In the genomic region with DNA sequence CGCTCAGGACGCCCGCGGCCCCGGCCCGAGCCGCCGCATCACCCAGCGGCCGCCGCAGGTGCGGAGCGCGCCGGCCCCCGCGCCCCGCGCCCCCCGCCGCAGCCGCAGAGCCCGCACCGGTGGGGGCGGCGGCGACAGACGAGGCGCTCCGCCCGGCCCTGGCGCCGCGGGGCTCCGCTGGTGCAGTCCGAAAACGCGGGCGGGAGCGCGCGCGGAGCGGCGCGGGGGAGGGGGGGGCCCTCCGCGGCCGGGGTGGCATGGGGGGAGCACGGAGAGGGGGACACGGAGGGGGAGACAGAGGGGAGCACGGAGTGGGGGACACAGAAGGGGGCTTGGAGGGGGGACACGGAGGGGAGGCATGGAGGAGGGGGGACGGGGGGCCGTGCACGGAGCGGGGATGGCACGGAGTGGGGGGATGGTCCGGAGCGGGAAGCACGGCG, we compare ENCODE assay signal across 11 cellular contexts. TPM values are rescaled to one million over a fixed set of nuclear protein-coding genes. Genes with fewer than 3 reads are reported as not detected.
A peak's percentile ranks its signal among the peaks of the same experiment; 100 is the strongest.
DNase-seq lines count a peak whose midpoint lies in the region; ATAC-seq, FAIRE-seq and TF ChIP-seq lines count a peak whose summit lies in the region.
"Had no signal": no experiment of that assay in that cellular context is flagged by ENCODE, and none has a peak within 500 bp of the region (broad histone marks: within the 10 kb centered on the region; RNA-seq: fewer than 3 reads in every experiment).

A gene with protein sequence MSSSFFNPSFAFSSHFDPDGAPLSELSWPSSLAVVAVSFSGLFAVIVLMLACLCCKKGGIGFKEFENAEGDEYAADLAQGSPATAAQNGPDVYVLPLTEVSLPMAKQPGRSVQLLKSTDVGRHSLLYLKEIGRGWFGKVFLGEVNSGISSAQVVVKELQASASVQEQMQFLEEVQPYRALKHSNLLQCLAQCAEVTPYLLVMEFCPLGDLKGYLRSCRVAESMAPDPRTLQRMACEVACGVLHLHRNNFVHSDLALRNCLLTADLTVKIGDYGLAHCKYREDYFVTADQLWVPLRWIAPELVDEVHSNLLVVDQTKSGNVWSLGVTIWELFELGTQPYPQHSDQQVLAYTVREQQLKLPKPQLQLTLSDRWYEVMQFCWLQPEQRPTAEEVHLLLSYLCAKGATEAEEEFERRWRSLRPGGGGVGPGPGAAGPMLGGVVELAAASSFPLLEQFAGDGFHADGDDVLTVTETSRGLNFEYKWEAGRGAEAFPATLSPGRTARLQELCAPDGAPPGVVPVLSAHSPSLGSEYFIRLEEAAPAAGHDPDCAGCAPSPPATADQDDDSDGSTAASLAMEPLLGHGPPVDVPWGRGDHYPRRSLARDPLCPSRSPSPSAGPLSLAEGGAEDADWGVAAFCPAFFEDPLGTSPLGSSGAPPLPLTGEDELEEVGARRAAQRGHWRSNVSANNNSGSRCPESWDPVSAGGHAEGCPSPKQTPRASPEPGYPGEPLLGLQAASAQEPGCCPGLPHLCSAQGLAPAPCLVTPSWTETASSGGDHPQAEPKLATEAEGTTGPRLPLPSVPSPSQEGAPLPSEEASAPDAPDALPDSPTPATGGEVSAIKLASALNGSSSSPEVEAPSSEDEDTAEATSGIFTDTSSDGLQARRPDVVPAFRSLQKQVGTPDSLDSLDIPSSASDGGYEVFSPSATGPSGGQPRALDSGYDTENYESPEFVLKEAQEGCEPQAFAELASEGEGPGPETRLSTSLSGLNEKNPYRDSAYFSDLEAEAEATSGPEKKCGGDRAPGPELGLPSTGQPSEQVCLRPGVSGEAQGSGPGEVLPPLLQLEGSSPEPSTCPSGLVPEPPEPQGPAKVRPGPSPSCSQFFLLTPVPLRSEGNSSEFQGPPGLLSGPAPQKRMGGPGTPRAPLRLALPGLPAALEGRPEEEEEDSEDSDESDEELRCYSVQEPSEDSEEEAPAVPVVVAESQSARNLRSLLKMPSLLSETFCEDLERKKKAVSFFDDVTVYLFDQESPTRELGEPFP (N-terminal part only) (minus strand): TSS at position 189 of the 440 bp plus-strand sequence. CDS start 229 bp downstream, outside the sequence.

- H3K4me3 Mint-ChIP-seq in activated T-cell treated with anti-CD3 and anti-CD28 coated beads, Interleukin-2, amount 50 U/mL, for 4 hours = peak within 1 kb of the TSS; percentile 48
- H3K4me3 Mint-ChIP-seq in natural killer cell = peak within 1 kb of the TSS; percentile 80
- H3K4me3 Mint-ChIP-seq: activated CD4-positive, alpha-beta T cell treated with anti-CD3 and anti-CD28 coated beads, Interleukin-2, amount 10 ng/mL, durations not matched to agents 24 days and 14 days had no signal

- no peak within 1 kb of the TSS for H2BK120ac ChIP-seq in H1 (replicated peaks; ENCODE audit: low read depth, low read length)

- WGBS in H1 (ENCODE audit: extremely low coverage in 1 of 2, insufficient coverage in 1 of 2, insufficient read length in 1 of 2, insufficient replicate concordance in 2 of 2, low coverage in 1 of 2, low lambda C conversion rate in 2 of 2, missing lambda C conversion rate in 1 of 2), 2 experiments = no CpG with 5 or more reads among the region's 62 CpGs

- H4K5ac ChIP-seq in H1 (ENCODE audit: insufficient read length, low read depth, low read length) = no peak within 1 kb of the TSS

- H3K18ac ChIP-seq in H1 (ENCODE audit: extremely low read depth, low read length) = no peak within 1 kb of the TSS; the same call in 1 of the 2 replicates

- peak in 1 of 2 donors; percentile 23 for ATAC-seq in activated T-cell treated with anti-CD3 and anti-CD28 coated beads, Interleukin-2, amount 50 U/mL, for 4 hours
- ATAC-seq in natural killer cell (peak in 1 of 3 donors; percentile 51), upper lobe of right lung (no peak)

- H3K4me3 ChIP-seq in H1 (ENCODE audit: extremely low read depth in 1 of 4, insufficient read depth in 2 of 4, low read depth in 3 of 4, low read length in 4 of 4) (peak within 1 kb of the TSS; percentile 40 to 55 (median 46)), upper lobe of right lung (peak within 1 kb of the TSS; percentile 14)

- H3K23me2 ChIP-seq in H1 (ENCODE audit: low read depth, low read length) = peaks cover 11% of the 10 kb centered on the region

- no peak for TF ChIP-seq RAD21 in H1 (IDR thresholded peaks at IDR 0.05 in 1 of 2, conservative IDR thresholded peaks at IDR 0.05 in 1 of 2; ENCODE audit: low read depth in 2 of 2, low read length in 2 of 2)

- H3K9ac ChIP-seq in H1 (replicated peaks in 1 of 4; ENCODE audit: extremely low read depth in 1 of 4, low read depth in 3 of 4, low read length in 3 of 4) = peak within 1 kb of the TSS in 1 of 4 experiments; percentile 29; a peak in 1 of 7 replicates

- H3K36me3 Mint-ChIP-seq in activated T-cell treated with anti-CD3 and anti-CD28 coated beads, Interleukin-2, amount 50 U/mL, for 4 hours (ENCODE audit: insufficient read depth) = no peaks in the 10 kb centered on the region
- no peaks in the 10 kb centered on the region for H3K36me3 Mint-ChIP-seq in natural killer cell

- CTCF ChIA-PET in H1 (lab: Charles Lee; ENCODE audit: partially characterized antibody) = interaction anchor here (1.3 kb wide), 1 partner anchor 35 kb away, joined by 4 read pairs; no protein-coding TSS in a partner anchor

- H2BK12ac ChIP-seq in H1 (ENCODE audit: low read depth, low read length) = no peak within 1 kb of the TSS

- no peak within 1 kb of the TSS for H2AFZ ChIP-seq in H1 (ENCODE audit: low read length)

- no peak for TF ChIP-seq EP300 in H1 (IDR thresholded peaks at IDR 0.05; ENCODE audit: borderline replicate concordance in 1 of 2, low read depth in 2 of 2, low read length in 2 of 2)

- H4K8ac ChIP-seq in H1 (ENCODE audit: extremely low read depth, insufficient read depth, low read length) = peak within 1 kb of the TSS; percentile 85

- FAIRE-seq in H1 (lab: Jason Lieb, UNC) (no peak), GM12891 (lab: Jason Lieb, UNC) (no peak)
- FAIRE-seq: colon had no signal

- peaks cover 0 to 4% of the 10 kb centered on the region in 2 experiments; a peak in 2 of 4 replicates for H3K79me2 ChIP-seq in H1 (ENCODE audit: control insufficient read depth in 1 of 2, insufficient read depth in 2 of 2, low read length in 2 of 2)

- no peaks in the 10 kb centered on the region; a peak in 1 of 8 replicates for H3K36me3 ChIP-seq in H1 (ENCODE audit: control insufficient read depth in 2 of 4, insufficient read depth in 4 of 4, low read length in 3 of 4)
- no peaks in the 10 kb centered on the region for H3K36me3 ChIP-seq in upper lobe of right lung

- H3K4me1 ChIP-seq in H1 (replicated peaks in 1 of 4; ENCODE audit: control insufficient read depth in 3 of 4, insufficient read depth in 4 of 4, low read length in 3 of 4) (peaks cover 0 to 12% (median 3%) of the 10 kb centered on the region in 4 experiments; a peak in 4 of 7 replicates), upper lobe of right lung (peaks cover 4% of the 10 kb centered on the region)

- no peaks in the 10 kb centered on the region for H3K9me3 Mint-ChIP-seq in activated T-cell treated with anti-CD3 and anti-CD28 coated beads, Interleukin-2, amount 50 U/mL, for 4 hours
- no peaks in the 10 kb centered on the region for H3K9me3 Mint-ChIP-seq in natural killer cell
- H3K9me3 Mint-ChIP-seq: activated CD4-positive, alpha-beta T cell treated with anti-CD3 and anti-CD28 coated beads, Interleukin-2, amount 10 ng/mL, durations not matched to agents 24 days and 14 days had no signal

- H3K4me1 Mint-ChIP-seq in activated T-cell treated with anti-CD3 and anti-CD28 coated beads, Interleukin-2, amount 50 U/mL, for 4 hours (ENCODE audit: low read depth) = peaks cover 7% of the 10 kb centered on the region
- peaks cover 2 to 3% of the 10 kb centered on the region in 2 donors for H3K4me1 Mint-ChIP-seq in natural killer cell
- H3K4me1 Mint-ChIP-seq: activated CD4-positive, alpha-beta T cell treated with anti-CD3 and anti-CD28 coated beads, Interleukin-2, amount 10 ng/mL, durations not matched to agents 24 days and 14 days had no signal

- no peak within 1 kb of the TSS for H3K27ac Mint-ChIP-seq in natural killer cell
- H3K27ac Mint-ChIP-seq: activated CD4-positive, alpha-beta T cell treated with anti-CD3 and anti-CD28 coated beads, Interleukin-2, amount 10 ng/mL, durations not matched to agents 24 days and 14 days had no signal

- no peaks in the 10 kb centered on the region; the same call in 1 of the 2 replicates for H3K79me1 ChIP-seq in H1 (ENCODE audit: low read depth, low read length)

- TF ChIP-seq POLR2A in H1 (IDR thresholded peaks at IDR 0.05; ENCODE audit: control extremely low read depth in 1 of 2, low read depth in 2 of 2, low read length in 2 of 2) (no peak), GM12891 (IDR thresholded peaks at IDR 0.05; ENCODE audit: low read depth, low read length) (no peak)

- H2BK20ac ChIP-seq in H1 (ENCODE audit: low read length) = no peak within 1 kb of the TSS

- TF ChIP-seq CTCF in H1 (IDR thresholded peaks at IDR 0.05; ENCODE audit: control extremely low read depth in 1 of 3, insufficient read depth in 1 of 3, low read depth in 1 of 3, low read length in 3 of 3) (no peak), natural killer cell (IDR thresholded peaks at IDR 0.05) (no peak), upper lobe of right lung (IDR thresholded peaks at IDR 0.05) (no peak)

- no peaks in the 10 kb centered on the region for H3K9me3 ChIP-seq in H1 (ENCODE audit: insufficient read depth in 2 of 2, low read depth in 1 of 2, low read length in 1 of 2)
- no peaks in the 10 kb centered on the region for H3K9me3 ChIP-seq in upper lobe of right lung

- H2BK15ac ChIP-seq in H1 (ENCODE audit: low read length) = peak within 1 kb of the TSS; percentile 46; the same call in 1 of the 2 replicates

- H3K14ac ChIP-seq in H1 (ENCODE audit: insufficient read length) = no peak within 1 kb of the TSS

- H4K91ac ChIP-seq in H1 (replicated peaks; ENCODE audit: insufficient read length, low read length) = peak within 1 kb of the TSS; percentile 40

- POLR2A ChIA-PET in H1 (lab: Charles Lee; ENCODE audit: partially characterized antibody) = no interaction called here

- H3K27me3 ChIP-seq in H1 (replicated peaks in 1 of 4; ENCODE audit: control insufficient read depth in 3 of 4, extremely low read depth in 1 of 4, insufficient read depth in 3 of 4, low read length in 3 of 4) (peaks cover 0 to 7% (median 4%) of the 10 kb centered on the region in 4 experiments; a peak in 5 of 7 replicates), upper lobe of right lung (peaks cover 15% of the 10 kb centered on the region)

- peak within 1 kb of the TSS; percentile 78 for H3K4ac ChIP-seq in H1 (replicated peaks; ENCODE audit: insufficient read length, low read depth, low read length)

- peak within 1 kb of the TSS; percentile 63 to 75; a peak in 3 of 4 replicates for H3K4me2 ChIP-seq in H1 (ENCODE audit: insufficient read depth in 1 of 2, low read depth in 2 of 2, low read length in 2 of 2)

- H3K27ac ChIP-seq in H1 (ENCODE audit: low read depth, low read length) (no peak within 1 kb of the TSS), upper lobe of right lung (no peak within 1 kb of the TSS)

- no peak within 1 kb of the TSS for H2AK5ac ChIP-seq in H1 (ENCODE audit: low read depth, low read length)

- peak within 1 kb of the TSS; percentile 24; the same call in 1 of the 2 replicates for H2BK5ac ChIP-seq in H1 (ENCODE audit: low read depth, low read length)

- DNase-seq in activated T-cell treated with anti-CD3 and anti-CD28 coated beads, Interleukin-2, amount 50 U/mL, for 4 hours = no peak
- DNase-seq in activated T-cell treated with anti-CD3 and anti-CD28 coated beads, Interleukin-2, amount 50 U/mL, for 48 hours = no peak
- DNase-seq in H1 (ENCODE audit: low read depth in 1 of 2, low spot score in 2 of 2) (no peak), natural killer cell (no peak), upper lobe of right lung (no peak), 8988T (no peak), T-helper 1 cell (no peak), GM12891 (ENCODE audit: insufficient read length, low spot score) (no peak)
- DNase-seq: activated CD4-positive, alpha-beta T cell treated with anti-CD3 and anti-CD28 coated beads, Interleukin-2, amount 10 ng/mL, durations not matched to agents 24 days and 14 days; NCI-H510A treated with DMSO at 0.1 percent for 48 hours had no signal

- no peak within 1 kb of the TSS for H3K56ac ChIP-seq in H1 (replicated peaks; ENCODE audit: insufficient read length, low read depth, low read length)

- intact Hi-C loops in natural killer cell (cut with micrococcal nuclease) = no loop called here
- intact Hi-C loops in upper lobe of right lung (cut with DNase I) = no loop called here

- no peak within 1 kb of the TSS for H3K23ac ChIP-seq in H1 (ENCODE audit: insufficient read length)

- peaks cover 30% of the 10 kb centered on the region for H3K27me3 Mint-ChIP-seq in activated T-cell treated with anti-CD3 and anti-CD28 coated beads, Interleukin-2, amount 50 U/mL, for 4 hours (ENCODE audit: low read depth)
- peaks cover 0 to 7% of the 10 kb centered on the region in 2 donors for H3K27me3 Mint-ChIP-seq in natural killer cell (ENCODE audit: low read depth in 2 of 2)

- peaks cover 0 to 9% of the 10 kb centered on the region in 2 experiments for H4K20me1 ChIP-seq in H1 (replicated peaks in 1 of 2; ENCODE audit: control insufficient read depth in 1 of 2, insufficient read depth in 2 of 2, low read length in 2 of 2)

RNA-seq across cellular contexts. Expression of the gene that starts here (rescaled TPM):
- 1 to 10 TPM in 1 of 3 donors, under 1 TPM in 2; 0.46 to 3.8 (median 0.87) TPM for total RNA-seq in activated T-cell treated with anti-CD3 and anti-CD28 coated beads, Interleukin-2, amount 50 U/mL, for 4 hours
- 3.2 and 3.5 TPM in 2 replicates for total RNA-seq in H1 (2021; fragmentation: NEBNext Ultra II Directional; extraction: Animal tissue kit (Norgen Biotek cat#: 25700))
- polyA plus RNA-seq in H1 (2011; rRNA removed) = 1.7 and 3.6 TPM in 2 replicates
- 2.2 TPM for polyA plus RNA-seq in H1 (2011; cell fraction: cytosol; rRNA removed)
- polyA plus RNA-seq in H1 (2011; cell fraction: nucleus; rRNA removed) = 7.4 TPM
- polyA plus RNA-seq in H1 (2012, experiment 1 of 2) = 2.2 to 3.3 TPM (median 2.6 TPM) in 4 replicates
- 1.1 TPM for polyA plus RNA-seq in H1 (2012, experiment 2 of 2)
- polyA plus RNA-seq in H1 (2013, experiment 1 of 2) = 1.9 TPM
- polyA plus RNA-seq in H1 (2013, experiment 2 of 2) = 1.8 TPM
- polyA minus RNA-seq in H1 (2011; rRNA and poly(A)+ RNA removed) = 1.4 and 2.8 TPM in 2 replicates
- 5.8 TPM for polyA minus RNA-seq in H1 (2011; cell fraction: cytosol; rRNA and poly(A)+ RNA removed)
- polyA minus RNA-seq in H1 (2011; cell fraction: nucleus; rRNA and poly(A)+ RNA removed) = 4.8 TPM
- total RNA-seq in natural killer cell (10 to 100 TPM in 2 of 3 donors, 1 to 10 TPM in 1; 8.5 to 13.7 (median 10.4) TPM), upper lobe of right lung (72.5 TPM)
- polyA plus RNA-seq in GM12891 (2012; ENCODE audit: low read depth, missing spikeins) = 0.13 TPM
